In the genomic region with DNA sequence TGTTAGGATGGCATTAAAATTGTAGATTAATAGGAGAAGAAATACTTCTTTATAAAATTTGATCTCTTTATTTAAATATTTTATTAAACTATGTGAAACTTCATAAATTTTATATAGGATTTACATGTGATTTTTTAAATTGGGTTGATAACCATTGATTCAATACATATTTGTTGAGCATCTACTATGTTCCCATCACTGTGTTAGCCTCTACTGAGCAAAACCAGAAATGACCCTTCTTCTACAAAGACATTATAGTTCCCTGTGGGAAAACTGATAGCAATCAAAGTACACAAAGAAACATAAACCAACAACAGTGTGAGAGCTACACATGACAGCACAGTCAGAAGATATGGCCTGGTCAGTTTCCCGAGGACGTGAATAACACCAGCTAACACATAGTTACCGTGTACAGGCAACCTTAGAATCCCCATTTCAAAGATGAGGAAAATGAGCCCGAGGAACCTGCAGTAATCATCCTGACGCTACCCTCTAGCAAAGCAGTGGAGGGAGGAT, we compare ENCODE assay signal across 32 cellular contexts.
"Had no signal": no experiment of that assay in that cellular context is flagged by ENCODE, and none has a peak within 500 bp of the region (broad histone marks: within the 10 kb centered on the region; RNA-seq: fewer than 3 reads in every experiment).

No MANE protein-coding gene starts in this region.

- H3K4me3 ChIP-seq: adrenal gland, body of pancreas, breast epithelium had no signal

- DNase-seq: activated B cell treated with CpG ODN at 0.5 μM for 24 hours; activated CD4-positive, alpha-beta memory T cell treated with anti-CD3 and anti-CD28 coated beads for 36 hours; activated CD4-positive, alpha-beta T cell treated with anti-CD3 and anti-CD28 coated beads for 4 hours; activated CD4-positive, alpha-beta T cell treated with anti-CD3 and anti-CD28 coated beads, Interleukin-2, amount 10 ng/mL, durations not matched to agents 24 days and 14 days; activated CD4-positive, alpha-beta T cell treated with anti-CD3 and anti-CD28 coated beads, Interleukin-2, amount 50 U/mL, for 1 hour; activated CD4-positive, alpha-beta T cell treated with anti-CD3 and anti-CD28 coated beads, Interleukin-2, amount 50 U/mL, for 4 hours; activated CD4-positive, CD25-positive, alpha-beta regulatory T cell treated with anti-CD3 and anti-CD28 coated beads, Interleukin-2, amount 50 U/mL, for 72 hours; activated CD8-positive, alpha-beta memory T cell treated with anti-CD3 and anti-CD28 coated beads, Interleukin-2, amount 50 U/mL, for 4 hours; activated CD8-positive, alpha-beta T cell treated with anti-CD3 and anti-CD28 coated beads for 36 hours; activated effector memory CD4-positive, alpha-beta T cell treated with anti-CD3 and anti-CD28 coated beads, Interleukin-2, amount 50 U/mL, for 16 hours; activated gamma-delta T cell treated with Interleukin-2 at 50 U/mL for 16 hours; activated naive CD4-positive, alpha-beta T cell; activated naive CD4-positive, alpha-beta T cell treated with anti-CD3 and anti-CD28 coated beads for 36 hours; activated naive CD4-positive, alpha-beta T cell treated with anti-CD3 and anti-CD28 coated beads, Interleukin-2, amount 50 U/mL, for 16 hours; activated naive CD8-positive, alpha-beta T cell treated with anti-CD3 and anti-CD28 coated beads for 36 hours; activated T-cell treated with anti-CD3 and anti-CD28 coated beads for 4 hours; activated T-cell treated with anti-CD3 and anti-CD28 coated beads, Interleukin-2, amount 50 U/mL, for 1 hour; activated T-cell treated with anti-CD3 and anti-CD28 coated beads, Interleukin-2, amount 50 U/mL, for 4 hours; activated T-cell treated with anti-CD3 and anti-CD28 coated beads, Interleukin-2, amount 50 U/mL, for 72 hours; adrenal gland; amniotic stem cell; aorta; body of pancreas; brain microvascular endothelial cell; central memory CD4-positive, alpha-beta T cell; T-helper 2 cell; T-helper 9 cell had no signal

- ATAC-seq: activated CD8-positive, alpha-beta T cell treated with anti-CD3 and anti-CD28 coated beads for 36 hours; activated naive CD4-positive, alpha-beta T cell treated with anti-CD3 and anti-CD28 coated beads, Interleukin-2, amount 50 U/mL, for 72 hours; activated T-cell treated with anti-CD3 and anti-CD28 coated beads, Interleukin-2, amount 50 U/mL, for 4 hours; activated T-cell treated with anti-CD3 and anti-CD28 coated beads, Interleukin-2, amount 50 U/mL, for 72 hours; activated T-helper 17 cell treated with anti-CD3 and anti-CD28 coated beads, Interleukin-2, amount 50 U/mL, for 72 hours; body of pancreas had no signal

- H3K9me3 ChIP-seq: adrenal gland, body of pancreas, breast epithelium had no signal

- H3K36me3 ChIP-seq: adrenal gland, brain microvascular endothelial cell, breast epithelium had no signal

- FAIRE-seq: astrocyte had no signal

- H3K27ac ChIP-seq: adrenal gland, body of pancreas, brain microvascular endothelial cell, breast epithelium, VCaP had no signal

- H3K4me1 ChIP-seq: adrenal gland, breast epithelium had no signal
